ENCODE assay signal across 1 cellular context in the genomic region with DNA sequence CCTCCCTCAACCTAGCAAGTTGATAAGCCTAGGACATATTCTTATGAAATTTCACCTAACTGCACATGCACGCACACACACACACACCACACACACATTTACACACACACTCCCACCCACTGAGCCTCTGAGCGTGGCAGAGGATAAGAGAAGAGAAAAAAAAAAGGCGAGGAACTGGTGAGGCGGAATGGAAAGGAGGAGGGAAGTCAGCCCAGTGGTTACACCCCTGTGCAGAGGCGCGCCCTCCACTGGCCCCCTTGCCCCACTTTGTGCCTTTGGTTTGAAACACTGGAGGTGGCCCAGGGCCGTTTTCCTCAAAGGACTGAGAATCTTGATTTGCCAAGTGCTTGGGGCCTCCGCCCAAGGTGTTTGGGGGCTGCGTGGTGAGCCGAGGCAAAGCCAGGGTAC.
TF ChIP-seq lines count a peak whose summit lies in the region.

No MANE protein-coding gene starts in this region.

TF ChIP-seq in IMR-90, 13 proteins besides CTCF, POLR2A, EP300 and RAD21:
- TF ChIP-seq CHD1 (IDR thresholded peaks at IDR 0.05; ENCODE audit: low read depth, low read length) (no peak), NFE2L2 (IDR thresholded peaks at IDR 0.05; ENCODE audit: low read depth, low read length) (no peak), RFX5 (IDR thresholded peaks at IDR 0.05; ENCODE audit: low read depth, low read length) (no peak), ELK1 (IDR thresholded peaks at IDR 0.05; ENCODE audit: borderline replicate concordance, low read depth, low read length) (no peak), CEBPB (IDR thresholded peaks at IDR 0.05; ENCODE audit: low read depth, low read length) (no peak), MAFK (IDR thresholded peaks at IDR 0.05; ENCODE audit: low read depth, low read length) (no peak), RCOR1 (IDR thresholded peaks at IDR 0.05; ENCODE audit: insufficient replicate concordance, low read length) (no peak)
TF ChIP-seq in IMR-90: peak in this region for 0.
